ENCODE assay signal across 8 cellular contexts in the genomic region with DNA sequence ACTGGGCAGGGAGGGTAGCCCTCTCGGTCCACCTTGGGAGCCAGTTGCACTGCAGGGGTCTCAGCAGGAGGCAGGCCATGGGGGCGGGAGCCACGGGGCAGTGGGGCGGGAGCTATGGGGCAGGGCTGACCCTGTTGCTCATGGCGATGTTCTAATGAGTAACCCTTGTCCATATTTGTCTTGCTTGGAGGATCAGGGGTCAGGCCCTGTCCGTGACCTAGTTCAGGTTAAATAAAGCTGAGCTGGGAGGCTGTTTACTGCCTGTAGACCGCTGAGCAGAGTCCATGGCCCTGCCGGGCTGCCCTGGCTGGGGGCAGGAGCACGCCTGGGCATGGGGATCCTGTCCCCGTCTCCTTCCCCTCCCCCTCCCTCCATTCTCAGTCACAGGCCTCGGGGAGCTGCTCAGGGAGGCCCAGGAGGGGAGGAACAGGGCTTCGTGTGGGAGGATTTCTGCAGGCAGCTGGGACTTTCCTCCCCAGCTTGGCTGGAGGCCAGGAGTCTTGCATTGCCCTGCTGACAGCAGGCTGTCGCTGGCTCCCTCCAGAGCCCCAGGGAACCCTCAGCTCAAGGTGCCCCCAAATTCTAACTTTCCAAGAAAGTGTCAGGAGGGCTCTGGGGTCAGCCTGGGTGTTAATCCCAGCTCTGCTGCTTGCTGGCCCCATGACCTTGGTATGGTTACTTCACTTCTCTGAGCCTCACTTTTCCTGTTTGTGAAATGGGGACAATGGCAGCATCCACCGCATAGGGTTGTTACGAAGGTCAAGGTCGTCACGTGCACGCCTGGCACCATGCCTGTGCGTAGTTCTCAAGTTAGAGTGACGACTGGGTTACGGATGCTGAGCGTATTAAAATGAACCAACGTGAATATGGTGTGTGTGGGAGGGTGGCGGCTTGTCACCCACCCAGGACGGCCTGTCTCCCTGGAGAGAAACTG. TPM values are rescaled to one million over a fixed set of nuclear protein-coding genes. Genes with fewer than 3 reads are reported as not detected.
DNase-seq lines count a peak whose midpoint lies in the region; ATAC-seq and TF ChIP-seq lines count a peak whose summit lies in the region.

No MANE protein-coding gene starts in this region.

- intact Hi-C loops in stomach (cut with DNase I; ENCODE audit: low total_unique reads), result no loop called here

- in situ Hi-C loops in KBM-7 (cut with MboI; ENCODE audit: low pct_unique_long_range_greater_than_20kb, low sequenced_read_pairs), result no loop called here
- in situ Hi-C loops in G401 (cut with HindIII; ENCODE audit: low sequenced_read_pairs), result no loop called here

- H3K9me3 ChIP-seq in BE2C (no peaks in the 10 kb centered on the region), stomach (no peaks in the 10 kb centered on the region)

- H3K4me1 ChIP-seq in BE2C (no peaks in the 10 kb centered on the region), stomach (peaks cover 0 to 22% (median 16%) of the 10 kb centered on the region in 4 donors)

- TF ChIP-seq CTCF in BE2C (IDR thresholded peaks at IDR 0.05; ENCODE audit: low read depth, low read length), result no peak
- TF ChIP-seq CTCF in stomach (IDR thresholded peaks at IDR 0.05), result no peak

- no peaks in the 10 kb centered on the region; the same call in 1 of the 2 replicates for H3K36me3 ChIP-seq in BE2C
- H3K36me3 ChIP-seq in stomach, result peaks cover 31 to 68% (median 62%) of the 10 kb centered on the region in 4 donors

- H3K27me3 ChIP-seq in BE2C (no peaks in the 10 kb centered on the region), stomach (no peaks in the 10 kb centered on the region)

- no peak overlapping the region for H3K4me3 ChIP-seq in BE2C (ENCODE audit: low read depth, low read length)
- H3K4me3 ChIP-seq in stomach, result no peak overlapping the region

- DNase-seq in BE2C (peak; percentile 42), KBM-7 (peak; percentile 77), amniotic epithelial cell (ENCODE audit: low read depth) (peak; percentile 91), kidney tubule cell (ENCODE audit: low spot score) (peak; percentile 85), stomach (peak; percentile 46), G401 (ENCODE audit: low spot score) (no peak), pons (ENCODE audit: low spot score) (no peak)

- no peak for TF ChIP-seq EP300 in stomach (IDR thresholded peaks at IDR 0.05)

- H3K27ac ChIP-seq in stomach, result peak overlapping the region in 2 of 5 donors; percentile 5 to 50

- no peak for ATAC-seq in HG03521 (IDR thresholded peaks at IDR 0.05; ENCODE audit: unreplicated experiment)

- 61 to 77% (median 71%) methylated on average over 19 to 25 of the region's 25 CpGs for WGBS in stomach, 5 donors

- no peak for TF ChIP-seq POLR2A in stomach (IDR thresholded peaks at IDR 0.05)

RNA-seq across cellular contexts. Expression of gene SERPINF2, which starts 6.1 kb away (rescaled TPM):
- 0.19 TPM for polyA plus RNA-seq in BE2C (2012; ENCODE audit: insufficient read depth, insufficient read length, low read depth)
- total RNA-seq in stomach, result 1 to 10 TPM in 2 of 5 donors, under 1 TPM in 3; 0.45 to 4.1 (median 0.87) TPM
- polyA plus RNA-seq in stomach, result 1 to 10 TPM in 2 of 3 donors, under 1 TPM in 1; 0.92 to 5.2 (median 1.9) TPM
- total RNA-seq in G401 (2014; rRNA removed; shearing (Covaris generic)), result 2.4 and 3.0 TPM in 2 replicates

RNA-seq across cellular contexts. Expression of gene WDR81, which starts 12.1 kb away (rescaled TPM):
- 11.3 TPM for polyA plus RNA-seq in BE2C (2012; ENCODE audit: insufficient read depth, insufficient read length, low read depth)
- total RNA-seq in stomach, result 10 to 100 TPM; 13.4 to 56.5 (median 14.0) TPM
- polyA plus RNA-seq in stomach, result 10 to 100 TPM in 2 of 3 donors, 1 to 10 TPM in 1; 9.3 to 10.6 (median 10.2) TPM
- 25.0 and 29.9 TPM in 2 replicates for total RNA-seq in G401 (2014; rRNA removed; shearing (Covaris generic))

RNA-seq across cellular contexts. Expression of gene SERPINF1, which starts 25.2 kb away (rescaled TPM):
- 15.1 TPM for polyA plus RNA-seq in BE2C (2012; ENCODE audit: insufficient read depth, insufficient read length, low read depth)
- 100 to 1,000 TPM in 4 of 5 donors, 10 to 100 TPM in 1; 72.4 to 334 (median 186) TPM for total RNA-seq in stomach
- 100 to 1,000 TPM in 1 of 3 donors, 10 to 100 TPM in 2; 45.5 to 126 (median 68.9) TPM for polyA plus RNA-seq in stomach
- 465 and 509 TPM in 2 replicates for total RNA-seq in G401 (2014; rRNA removed; shearing (Covaris generic))

RNA-seq across cellular contexts. Expression of gene TLCD2, which starts 26.4 kb away (rescaled TPM):
- polyA plus RNA-seq in BE2C (2012; ENCODE audit: insufficient read depth, insufficient read length, low read depth), result 0.15 TPM
- 1 to 10 TPM; 4.5 to 9.6 (median 8.1) TPM for total RNA-seq in stomach
- 1 to 10 TPM; 2.8 to 3.7 (median 3.1) TPM for polyA plus RNA-seq in stomach
- 1.2 TPM in 2 replicates for total RNA-seq in G401 (2014; rRNA removed; shearing (Covaris generic))

RNA-seq across cellular contexts. Expression of gene PRPF8, which starts 51.9 kb away (rescaled TPM):
- 679 TPM for polyA plus RNA-seq in BE2C (2012; ENCODE audit: insufficient read depth, insufficient read length, low read depth)
- total RNA-seq in stomach, result 100 to 1,000 TPM; 126 to 252 (median 201) TPM
- polyA plus RNA-seq in stomach, result 10 to 100 TPM; 33.6 to 83.4 (median 38.4) TPM
- 157 and 202 TPM in 2 replicates for total RNA-seq in G401 (2014; rRNA removed; shearing (Covaris generic))

Comparison
In these comparisons a context has a peak if more than half of its experiments do, and no peak if none do; other contexts are left out.
1. DNase-seq: peak in BE2C (single experiment), KBM-7 (single experiment), amniotic epithelial cell (single experiment), kidney tubule cell (single experiment) and stomach (single experiment); none in G401 (single experiment) and pons (single experiment).